Comparison of ENCODE assay signal across 8 cellular contexts in the genomic region with DNA sequence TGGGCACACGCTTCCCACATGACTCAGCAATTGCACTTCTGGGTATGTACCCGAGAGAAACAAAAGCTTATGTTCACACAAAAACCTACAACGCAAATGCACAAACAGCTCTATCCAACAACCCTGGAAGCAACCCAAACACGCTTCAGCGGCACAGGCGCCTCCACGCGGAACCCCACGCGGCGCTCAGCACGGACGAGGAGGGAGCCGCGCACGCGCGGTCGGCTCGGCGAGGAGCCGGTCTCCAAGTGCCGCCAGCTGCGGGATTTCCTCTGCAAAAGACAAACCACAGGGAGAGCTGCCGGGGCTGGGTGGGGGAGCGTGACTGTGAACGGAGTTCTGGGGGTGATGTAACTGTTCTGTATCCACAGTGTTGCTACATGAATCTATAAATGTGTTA.
A peak's percentile ranks its signal among the peaks of the same experiment; 100 is the strongest.
DNase-seq lines count a peak whose midpoint lies in the region; ATAC-seq and TF ChIP-seq lines count a peak whose summit lies in the region.
"Not testable (repeated sequence)": the region's sequence is repeated elsewhere in the genome, so short reads cannot be mapped to it uniquely, and the experiment has no call there.

No MANE protein-coding gene starts in this region.

- not testable (repeated sequence) for H3K79me2 ChIP-seq in DND-41 (ENCODE audit: insufficient read depth, low read length)

- not testable (repeated sequence) for H3K27ac Mint-ChIP-seq in activated CD4-positive, alpha-beta T cell treated with anti-CD3 and anti-CD28 coated beads for 36 hours; activated naive CD4-positive, alpha-beta T cell treated with anti-CD3 and anti-CD28 coated beads, Interleukin-2, amount 10 ng/mL, durations not matched to agents 7 days and 5 days
- H3K27ac Mint-ChIP-seq in stimulated activated naive CD8-positive, alpha-beta T cell treated with anti-CD3 and anti-CD28 coated beads, Interleukin-15, amount 100 ng/mL, for 72 hours = peak overlapping the region in 1 of 2 donors; percentile 42

- ATAC-seq in DND-41 (ENCODE audit: insufficient read depth, low read depth) = peak; percentile 71; the same call in 2 of the 3 replicates
- not testable (repeated sequence) for ATAC-seq in activated CD4-positive, alpha-beta T cell treated with anti-CD3 and anti-CD28 coated beads for 36 hours; left lung; stimulated activated naive CD8-positive, alpha-beta T cell treated with anti-CD3 and anti-CD28 coated beads, Interleukin-15, amount 100 ng/mL, for 72 hours

- not testable (repeated sequence) for H3K4me3 Mint-ChIP-seq in activated CD4-positive, alpha-beta T cell treated with anti-CD3 and anti-CD28 coated beads for 36 hours
- peak overlapping the region; percentile 41 for H3K4me3 Mint-ChIP-seq in activated naive CD4-positive, alpha-beta T cell treated with anti-CD3 and anti-CD28 coated beads, Interleukin-2, amount 10 ng/mL, durations not matched to agents 7 days and 5 days
- H3K4me3 Mint-ChIP-seq in stimulated activated naive CD8-positive, alpha-beta T cell treated with anti-CD3 and anti-CD28 coated beads, Interleukin-15, amount 100 ng/mL, for 72 hours = peak overlapping the region; percentile 75 to 81

- H3K9me3 ChIP-seq in DND-41 (ENCODE audit: insufficient read depth, low read length, severe bottlenecking); left lung: not testable (repeated sequence)

- not testable (repeated sequence) for H3K36me3 Mint-ChIP-seq in activated CD4-positive, alpha-beta T cell treated with anti-CD3 and anti-CD28 coated beads for 36 hours (ENCODE audit: low read depth); activated naive CD4-positive, alpha-beta T cell treated with anti-CD3 and anti-CD28 coated beads, Interleukin-2, amount 10 ng/mL, durations not matched to agents 7 days and 5 days

- not testable (repeated sequence) for H3K4me1 ChIP-seq in DND-41 (ENCODE audit: insufficient read depth, low read length); left lung

- DNase-seq in DND-41 (peak; percentile 91), activated T-cell treated with anti-CD3 and anti-CD28 coated beads for 1 hour (ENCODE audit: low read depth) (peak; percentile 0), left lung (peak; percentile 35 to 66)
- DNase-seq in activated CD4-positive, alpha-beta T cell treated with anti-CD3 and anti-CD28 coated beads for 36 hours = peak; percentile 56
- peak; percentile 63 for DNase-seq in activated naive CD4-positive, alpha-beta T cell treated with anti-CD3 and anti-CD28 coated beads, Interleukin-2, amount 10 ng/mL, durations not matched to agents 7 days and 5 days
- DNase-seq in effector CD4-positive, alpha-beta T cell = peak; percentile 1
- peak; percentile 31 for DNase-seq in stimulated activated CD4-positive, alpha-beta T cell treated with anti-CD3 and anti-CD28 coated beads, Interleukin-15, amount 100 ng/mL, for 24 hours
- DNase-seq in stimulated activated naive CD8-positive, alpha-beta T cell treated with anti-CD3 and anti-CD28 coated beads, Interleukin-15, amount 100 ng/mL, for 72 hours = peak; percentile 33 to 39

- H3K4me3 ChIP-seq in DND-41 (ENCODE audit: low read depth in 1 of 2, low read length in 2 of 2); left lung: not testable (repeated sequence)

- POLR2A ChIA-PET in activated CD4-positive, alpha-beta T cell treated with anti-CD3 and anti-CD28 coated beads for 36 hours (lab: Charles Lee) = not testable (repeated sequence)

- H2AFZ ChIP-seq in DND-41 (ENCODE audit: low read depth, low read length) = not testable (repeated sequence)

- not testable (repeated sequence) for H3K27ac ChIP-seq in DND-41 (ENCODE audit: low read length); left lung

- not testable (repeated sequence) for H4K20me1 ChIP-seq in DND-41 (ENCODE audit: insufficient read depth, low read length)

- not testable (repeated sequence) for TF ChIP-seq CTCF in DND-41 (IDR thresholded peaks at IDR 0.05; ENCODE audit: borderline replicate concordance, extremely low read depth, low read length, poor library complexity, severe bottlenecking); left lung (IDR thresholded peaks at IDR 0.05)

- CTCF ChIA-PET in activated CD4-positive, alpha-beta T cell treated with anti-CD3 and anti-CD28 coated beads for 36 hours (lab: Charles Lee); activated naive CD4-positive, alpha-beta T cell treated with anti-CD3 and anti-CD28 coated beads, Interleukin-2, amount 10 ng/mL, durations not matched to agents 7 days and 5 days (lab: Charles Lee): not testable (repeated sequence)

- H3K27me3 Mint-ChIP-seq in activated CD4-positive, alpha-beta T cell treated with anti-CD3 and anti-CD28 coated beads for 36 hours; activated naive CD4-positive, alpha-beta T cell treated with anti-CD3 and anti-CD28 coated beads, Interleukin-2, amount 10 ng/mL, durations not matched to agents 7 days and 5 days; stimulated activated naive CD8-positive, alpha-beta T cell treated with anti-CD3 and anti-CD28 coated beads, Interleukin-15, amount 100 ng/mL, for 72 hours: not testable (repeated sequence)

- not testable (repeated sequence) for H3K4me2 ChIP-seq in DND-41 (ENCODE audit: insufficient read depth, low read length)

- H3K9ac ChIP-seq in DND-41 (ENCODE audit: low read depth, low read length) = not testable (repeated sequence)

- H3K36me3 ChIP-seq in DND-41 (ENCODE audit: insufficient read depth, low read length); left lung: not testable (repeated sequence)

- H3K27me3 ChIP-seq in DND-41 (ENCODE audit: insufficient read depth, low read length, poor library complexity); left lung: not testable (repeated sequence)

- not testable (repeated sequence) for H3K4me1 Mint-ChIP-seq in activated CD4-positive, alpha-beta T cell treated with anti-CD3 and anti-CD28 coated beads for 36 hours; activated naive CD4-positive, alpha-beta T cell treated with anti-CD3 and anti-CD28 coated beads, Interleukin-2, amount 10 ng/mL, durations not matched to agents 7 days and 5 days; stimulated activated naive CD8-positive, alpha-beta T cell treated with anti-CD3 and anti-CD28 coated beads, Interleukin-15, amount 100 ng/mL, for 72 hours

- not testable (repeated sequence) for H3K9me3 Mint-ChIP-seq in activated CD4-positive, alpha-beta T cell treated with anti-CD3 and anti-CD28 coated beads for 36 hours (ENCODE audit: low read depth); activated naive CD4-positive, alpha-beta T cell treated with anti-CD3 and anti-CD28 coated beads, Interleukin-2, amount 10 ng/mL, durations not matched to agents 7 days and 5 days; stimulated activated naive CD8-positive, alpha-beta T cell treated with anti-CD3 and anti-CD28 coated beads, Interleukin-15, amount 100 ng/mL, for 72 hours

- intact Hi-C loops in activated CD4-positive, alpha-beta T cell treated with anti-CD3 and anti-CD28 coated beads for 36 hours (cut with DNase I, micrococcal nuclease); left lung (cut with DNase I): not testable (repeated sequence)

Comparison
In these comparisons a context has a peak if more than half of its experiments do, and no peak if none do; other contexts are left out.
1. DNase-seq: peak in every context shown above with its lines; median percentile 91 in DND-41; 63 in activated naive CD4-positive, alpha-beta T cell treated with anti-CD3 and anti-CD28 coated beads, Interleukin-2, amount 10 ng/mL, durations not matched to agents 7 days and 5 days; 56 in activated CD4-positive, alpha-beta T cell treated with anti-CD3 and anti-CD28 coated beads for 36 hours; 50 in left lung; 36 in stimulated activated naive CD8-positive, alpha-beta T cell treated with anti-CD3 and anti-CD28 coated beads, Interleukin-15, amount 100 ng/mL, for 72 hours; 31 in stimulated activated CD4-positive, alpha-beta T cell treated with anti-CD3 and anti-CD28 coated beads, Interleukin-15, amount 100 ng/mL, for 24 hours; 1 in effector CD4-positive, alpha-beta T cell; 0 in activated T-cell treated with anti-CD3 and anti-CD28 coated beads for 1 hour.